In the genomic region with DNA sequence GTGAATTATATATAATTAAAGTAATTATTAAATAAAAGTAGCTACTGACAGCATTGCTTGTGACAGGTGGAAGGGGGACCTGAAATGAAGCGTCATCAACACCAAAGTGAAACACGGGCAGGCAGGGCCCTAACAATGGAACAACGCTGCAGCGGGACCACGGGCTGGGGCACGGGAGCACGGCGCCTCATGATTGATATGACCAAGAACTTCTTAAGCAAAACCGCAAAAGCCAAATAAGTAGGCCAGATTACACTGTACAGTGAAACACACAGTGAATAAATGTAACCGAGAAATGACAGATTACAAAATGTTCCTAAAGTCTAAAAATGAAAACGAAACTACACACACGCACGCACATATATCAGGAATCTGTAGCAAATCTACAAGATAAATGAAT, we compare ENCODE assay signal across 18 cellular contexts.
DNase-seq lines count a peak whose midpoint lies in the region; ATAC-seq and TF ChIP-seq lines count a peak whose summit lies in the region.
"Had no signal": no experiment of that assay in that cellular context is flagged by ENCODE, and none has a peak within 500 bp of the region (broad histone marks: within the 10 kb centered on the region; RNA-seq: fewer than 3 reads in every experiment).

No MANE protein-coding gene starts in this region.

- POLR2A ChIA-PET in CD4-positive, alpha-beta T cell (lab: Charles Lee): no interaction called here
- POLR2A ChIA-PET in activated CD8-positive, alpha-beta T cell treated with anti-CD3 and anti-CD28 coated beads for 36 hours (lab: Charles Lee): no interaction called here

- H3K36me3 Mint-ChIP-seq in CD4-positive, alpha-beta T cell (ENCODE audit: low read depth): no peaks in the 10 kb centered on the region
- H3K36me3 Mint-ChIP-seq in HFFc6 (ENCODE audit: low read depth): no peaks in the 10 kb centered on the region
- no peaks in the 10 kb centered on the region for H3K36me3 Mint-ChIP-seq in activated CD8-positive, alpha-beta T cell treated with anti-CD3 and anti-CD28 coated beads for 36 hours (ENCODE audit: low read depth)
- H3K36me3 Mint-ChIP-seq: mesothelial cell of epicardium had no signal

- no peak for ATAC-seq in CD4-positive, alpha-beta T cell (ENCODE audit: poor library complexity)
- no peak for ATAC-seq in activated CD8-positive, alpha-beta T cell treated with anti-CD3 and anti-CD28 coated beads for 36 hours
- ATAC-seq: sciatic nerve had no signal

- CTCF ChIA-PET in CD4-positive, alpha-beta T cell (lab: Charles Lee): no interaction called here
- CTCF ChIA-PET in activated CD8-positive, alpha-beta T cell treated with anti-CD3 and anti-CD28 coated beads for 36 hours (lab: Charles Lee): no interaction called here

- no peaks in the 10 kb centered on the region for H3K27me3 ChIP-seq in CD4-positive, alpha-beta T cell (ENCODE audit: control insufficient read depth, insufficient read depth, low read length)
- H3K27me3 ChIP-seq: BLaER1 treated with 17β-estradiol and CSF1 and Interleukin-3, amounts not matched to agents 10 nM and 100 nM had no signal

- no peaks in the 10 kb centered on the region for H3K4me1 Mint-ChIP-seq in CD4-positive, alpha-beta T cell (ENCODE audit: low read depth)
- H3K4me1 Mint-ChIP-seq in HFFc6 (ENCODE audit: low read depth): no peaks in the 10 kb centered on the region
- H3K4me1 Mint-ChIP-seq in activated CD8-positive, alpha-beta T cell treated with anti-CD3 and anti-CD28 coated beads for 36 hours (ENCODE audit: low read depth): peaks cover 4% of the 10 kb centered on the region
- H3K4me1 Mint-ChIP-seq: mesothelial cell of epicardium had no signal

- H3K9me3 Mint-ChIP-seq in CD4-positive, alpha-beta T cell: peaks cover 3% of the 10 kb centered on the region
- H3K9me3 Mint-ChIP-seq in HFFc6: no peaks in the 10 kb centered on the region
- H3K9me3 Mint-ChIP-seq in activated CD8-positive, alpha-beta T cell treated with anti-CD3 and anti-CD28 coated beads for 36 hours: peaks cover 10% of the 10 kb centered on the region
- H3K9me3 Mint-ChIP-seq: T-helper 2 cell treated with Interferon-gamma antibody and Interleukin-4, amounts not matched to agents 5 μg/mL and 100 μg/mL, for 36 hours had no signal

- H3K27ac Mint-ChIP-seq in CD4-positive, alpha-beta T cell: no peak overlapping the region
- no peak overlapping the region for H3K27ac Mint-ChIP-seq in HFFc6
- no peak overlapping the region for H3K27ac Mint-ChIP-seq in activated CD8-positive, alpha-beta T cell treated with anti-CD3 and anti-CD28 coated beads for 36 hours
- H3K27ac Mint-ChIP-seq: mesothelial cell of epicardium; T-helper 2 cell treated with Interferon-gamma antibody and Interleukin-4, amounts not matched to agents 5 μg/mL and 100 μg/mL, for 36 hours had no signal

- peak overlapping the region; percentile 76 for H3K4me3 Mint-ChIP-seq in CD4-positive, alpha-beta T cell
- H3K4me3 Mint-ChIP-seq in HFFc6: peak overlapping the region; percentile 71
- no peak overlapping the region for H3K4me3 Mint-ChIP-seq in activated CD8-positive, alpha-beta T cell treated with anti-CD3 and anti-CD28 coated beads for 36 hours
- H3K4me3 Mint-ChIP-seq: mesothelial cell of epicardium; T-helper 2 cell treated with Interferon-gamma antibody and Interleukin-4, amounts not matched to agents 5 μg/mL and 100 μg/mL, for 36 hours had no signal

- intact Hi-C loops in CD4-positive, alpha-beta T cell (cut with DNase I, micrococcal nuclease): no loop called here
- intact Hi-C loops in activated CD8-positive, alpha-beta T cell treated with anti-CD3 and anti-CD28 coated beads for 36 hours (cut with micrococcal nuclease): no loop called here

- no peak for DNase-seq in CD4-positive, alpha-beta T cell
- no peak for DNase-seq in HFFc6
- peak; percentile 16 for DNase-seq in activated CD8-positive, alpha-beta T cell treated with anti-CD3 and anti-CD28 coated beads for 36 hours
- DNase-seq in stimulated activated CD4-positive, alpha-beta T cell treated with anti-CD3 and anti-CD28 coated beads, Interleukin-12 subunit alpha, Interleukin-12 subunit beta, amount 100 ng/mL, for 48 hours (ENCODE audit: low read depth in 2 of 3, low spot score in 1 of 3): peak in 2 of 3 donors; percentile 5 to 20
- DNase-seq in NOMO-1 treated with DMSO at 0.1 percent for 48 hours (lab: John Stamatoyannopoulos, UW; ENCODE audit: unreplicated experiment): no peak
- DNase-seq in NCI-H510A treated with DMSO at 0.1 percent for 48 hours (lab: John Stamatoyannopoulos, UW): no peak
- DNase-seq in AG20443 (ENCODE audit: low spot score): no peak
- DNase-seq: DMS79 treated with DMSO at 0.1 percent for 48 hours; effector CD8-positive, alpha-beta T cell; KBM-7; kidney; NCI-H1105; NCI-H2171 had no signal

- H3K27me3 Mint-ChIP-seq in CD4-positive, alpha-beta T cell: no peaks in the 10 kb centered on the region
- H3K27me3 Mint-ChIP-seq in HFFc6 (ENCODE audit: insufficient read depth): peaks cover 5% of the 10 kb centered on the region
- H3K27me3 Mint-ChIP-seq in activated CD8-positive, alpha-beta T cell treated with anti-CD3 and anti-CD28 coated beads for 36 hours: no peaks in the 10 kb centered on the region

- H3K27ac ChIP-seq in CD4-positive, alpha-beta T cell (ENCODE audit: low read depth, low read length): no peak overlapping the region
- H3K27ac ChIP-seq: BLaER1 treated with 17β-estradiol and CSF1 and Interleukin-3, amounts not matched to agents 10 nM and 100 nM; HL-60 had no signal

- no peaks in the 10 kb centered on the region for H3K9me3 ChIP-seq in CD4-positive, alpha-beta T cell (ENCODE audit: control insufficient read depth, low read length)

- TF ChIP-seq CTCF in CD4-positive, alpha-beta T cell (IDR thresholded peaks at IDR 0.05): no peak
- TF ChIP-seq CTCF in HFFc6 (IDR thresholded peaks at IDR 0.05): no peak
- TF ChIP-seq CTCF in activated CD8-positive, alpha-beta T cell treated with anti-CD3 and anti-CD28 coated beads for 36 hours (IDR thresholded peaks at IDR 0.05): no peak

Comparison
In these comparisons a context has a peak if more than half of its experiments do, and no peak if none do; other contexts are left out.
1. DNase-seq: peak in activated CD8-positive, alpha-beta T cell treated with anti-CD3 and anti-CD28 coated beads for 36 hours (single experiment) and stimulated activated CD4-positive, alpha-beta T cell treated with anti-CD3 and anti-CD28 coated beads, Interleukin-12 subunit alpha, Interleukin-12 subunit beta, amount 100 ng/mL, for 48 hours (2 of 3); none in CD4-positive, alpha-beta T cell (0 of 10), HFFc6 (single experiment), NOMO-1 treated with DMSO at 0.1 percent for 48 hours (single experiment), NCI-H510A treated with DMSO at 0.1 percent for 48 hours (single experiment) and AG20443 (single experiment).